In genomic region chr17:14575349-14575966, GRCh38 we compare ENCODE assay signal across 24 cellular contexts.
DNase-seq lines count a peak whose midpoint lies in the region; ATAC-seq, FAIRE-seq and TF ChIP-seq lines count a peak whose summit lies in the region.
"Had no signal": no experiment of that assay in that cellular context is flagged by ENCODE, and none has a peak within 500 bp of the region (broad histone marks: within the 10 kb centered on the region; RNA-seq: fewer than 3 reads in every experiment).

No MANE protein-coding gene starts in this region.

- H2BK5ac ChIP-seq in mesenchymal stem cell (ENCODE audit: low read depth, low read length, poor library complexity, severe bottlenecking) = no peak overlapping the region

- CTCF ChIA-PET in A549 (lab: Yijun Ruan, JAX) = no interaction called here
- CTCF ChIA-PET in activated CD4-positive, alpha-beta memory T cell treated with anti-CD3 and anti-CD28 coated beads, Interleukin-2, amount 10 ng/mL, durations not matched to agents 7 days and 5 days (lab: Charles Lee) = no interaction called here

- H3K23ac ChIP-seq in mesenchymal stem cell (ENCODE audit: low read length in 2 of 2) = no peak overlapping the region

- H3K79me1 ChIP-seq in mesenchymal stem cell (replicated peaks; ENCODE audit: low read length, poor library complexity, severe bottlenecking) = no peaks in the 10 kb centered on the region

- POLR2A ChIA-PET in A549 (lab: Yijun Ruan, JAX) = no interaction called here
- POLR2A ChIA-PET in activated CD4-positive, alpha-beta memory T cell treated with anti-CD3 and anti-CD28 coated beads, Interleukin-2, amount 10 ng/mL, durations not matched to agents 7 days and 5 days (lab: Charles Lee) = no interaction called here

- no peak overlapping the region for H2BK120ac ChIP-seq in mesenchymal stem cell (ENCODE audit: low read depth, low read length)

- H3K27ac ChIP-seq in A549 (no peak overlapping the region), esophagus muscularis mucosa (replicated peaks in 1 of 4) (no peak overlapping the region), mesenchymal stem cell (ENCODE audit: low read length, poor library complexity, severe bottlenecking) (no peak overlapping the region)
- H3K27ac ChIP-seq: brain microvascular endothelial cell, gastrocnemius medialis, right atrium auricular region, upper lobe of left lung had no signal

- DNase-seq in A549 (ENCODE audit: low read depth in 1 of 2, low spot score in 1 of 2) (no peak), GM03348 (ENCODE audit: low spot score) (peak; percentile 48), esophagus muscularis mucosa (ENCODE audit: extremely low spot score) (peak; percentile 85), mesenchymal stem cell (peak; percentile 24), GF-D8 (lab: John Stamatoyannopoulos, UW) (no peak), HT-29 (ENCODE audit: low spot score) (no peak), anterior cingulate cortex (lab: John Stamatoyannopoulos, UW) (no peak)
- no peak for DNase-seq in activated CD4-positive, alpha-beta memory T cell treated with anti-CD3 and anti-CD28 coated beads, Interleukin-2, amount 10 ng/mL, durations not matched to agents 7 days and 5 days
- DNase-seq: activated CD4-positive, CD25-positive, alpha-beta regulatory T cell; brain microvascular endothelial cell; CD4-positive, alpha-beta T cell; cortex of kidney; gastrocnemius medialis; left colon; NCI-H1105 treated with DMSO at 0.1 percent for 48 hours; NCI-H2081 treated with DMSO at 0.1 percent for 48 hours; NCI-H510A; NK-92 treated with Interleukin-12 subunit alpha and Interleukin-12 subunit beta, amount 100 ng/mL, for 24 hours; nucleus accumbens; stimulated activated naive CD8-positive, alpha-beta T cell treated with anti-CD3 and anti-CD28 coated beads, Interleukin-15, Interleukin-2, amounts not matched to agents 100 U/mL and 50 U/mL, for 24 hours; T1000; upper lobe of left lung had no signal

- no peaks in the 10 kb centered on the region for H3K4me1 ChIP-seq in A549
- peaks cover 0 to 4% (median 0%) of the 10 kb centered on the region in 4 donors for H3K4me1 ChIP-seq in esophagus muscularis mucosa
- no peaks in the 10 kb centered on the region for H3K4me1 ChIP-seq in mesenchymal stem cell (ENCODE audit: control insufficient read depth, insufficient read depth, low read depth, low read length)
- H3K4me1 ChIP-seq: gastrocnemius medialis, right atrium auricular region, upper lobe of left lung had no signal

- whole genome bisulfite sequencing in A549 (ENCODE audit: missing lambda C conversion rate) = 31% methylated on average over 12 of the region's 12 CpGs
- 35% methylated on average over 12 of the region's 12 CpGs for WGBS in esophagus muscularis mucosa
- WGBS in mesenchymal stem cell = 63% methylated on average over 12 of the region's 12 CpGs

- no peaks in the 10 kb centered on the region for H3K9me3 ChIP-seq in A549
- no peaks in the 10 kb centered on the region for H3K9me3 ChIP-seq in esophagus muscularis mucosa
- H3K9me3 ChIP-seq in mesenchymal stem cell (ENCODE audit: control insufficient read depth, low read length) = no peaks in the 10 kb centered on the region
- H3K9me3 ChIP-seq: gastrocnemius medialis, right atrium auricular region, upper lobe of left lung had no signal

- H3K27me3 ChIP-seq in esophagus muscularis mucosa = peaks cover 0 to 12% (median 0%) of the 10 kb centered on the region in 4 donors
- H3K27me3 ChIP-seq in mesenchymal stem cell (ENCODE audit: control insufficient read depth in 1 of 2, insufficient read depth in 1 of 2, low read length in 2 of 2) = peaks cover 0 to 17% of the 10 kb centered on the region in 2 experiments
- H3K27me3 ChIP-seq: gastrocnemius medialis, right atrium auricular region, upper lobe of left lung had no signal

- H3K27me3 Mint-ChIP-seq in activated CD4-positive, alpha-beta memory T cell treated with anti-CD3 and anti-CD28 coated beads, Interleukin-2, amount 10 ng/mL, durations not matched to agents 7 days and 5 days = no peaks in the 10 kb centered on the region
- H3K27me3 Mint-ChIP-seq: CD4-positive, alpha-beta T cell had no signal

- no peaks in the 10 kb centered on the region for H3K36me3 ChIP-seq in esophagus muscularis mucosa
- H3K36me3 ChIP-seq in mesenchymal stem cell (ENCODE audit: control insufficient read depth in 1 of 2, insufficient read depth in 2 of 2, low read depth in 1 of 2, low read length in 2 of 2) = no peaks in the 10 kb centered on the region
- H3K36me3 ChIP-seq: brain microvascular endothelial cell, gastrocnemius medialis, right atrium auricular region, upper lobe of left lung had no signal

- no peak for FAIRE-seq in A549 (lab: Jason Lieb, UNC)

- no peak overlapping the region for H3K27ac Mint-ChIP-seq in activated CD4-positive, alpha-beta memory T cell treated with anti-CD3 and anti-CD28 coated beads, Interleukin-2, amount 10 ng/mL, durations not matched to agents 7 days and 5 days
- H3K27ac Mint-ChIP-seq: activated naive CD8-positive, alpha-beta T cell; CD4-positive, alpha-beta T cell had no signal

- no peak overlapping the region for H2BK15ac ChIP-seq in mesenchymal stem cell (ENCODE audit: low read depth, poor library complexity, severe bottlenecking)

- H3K9me3 Mint-ChIP-seq in activated CD4-positive, alpha-beta memory T cell treated with anti-CD3 and anti-CD28 coated beads, Interleukin-2, amount 10 ng/mL, durations not matched to agents 7 days and 5 days = peaks cover 4% of the 10 kb centered on the region
- H3K9me3 Mint-ChIP-seq: CD4-positive, alpha-beta T cell had no signal

- H2AFZ ChIP-seq in mesenchymal stem cell (ENCODE audit: low read depth, low read length) = no peak overlapping the region

- H3K9ac ChIP-seq in mesenchymal stem cell (ENCODE audit: low read length) = no peak overlapping the region

- no peak overlapping the region for H4K91ac ChIP-seq in mesenchymal stem cell (ENCODE audit: low read length)

- no peak overlapping the region for H3K4me3 Mint-ChIP-seq in activated CD4-positive, alpha-beta memory T cell treated with anti-CD3 and anti-CD28 coated beads, Interleukin-2, amount 10 ng/mL, durations not matched to agents 7 days and 5 days
- H3K4me3 Mint-ChIP-seq: activated naive CD8-positive, alpha-beta T cell; CD4-positive, alpha-beta T cell had no signal

- no peaks in the 10 kb centered on the region for H3K4me1 Mint-ChIP-seq in activated CD4-positive, alpha-beta memory T cell treated with anti-CD3 and anti-CD28 coated beads, Interleukin-2, amount 10 ng/mL, durations not matched to agents 7 days and 5 days

- H3K36me3 Mint-ChIP-seq in activated CD4-positive, alpha-beta memory T cell treated with anti-CD3 and anti-CD28 coated beads, Interleukin-2, amount 10 ng/mL, durations not matched to agents 7 days and 5 days (ENCODE audit: low read depth) = no peaks in the 10 kb centered on the region
- H3K36me3 Mint-ChIP-seq: activated naive CD8-positive, alpha-beta T cell had no signal

- intact Hi-C loops in esophagus muscularis mucosa (cut with DNase I) = no loop called here

- no peak overlapping the region for H2AK5ac ChIP-seq in mesenchymal stem cell (ENCODE audit: low read length, severe bottlenecking)

- no peak overlapping the region for H3K4me3 ChIP-seq in A549
- no peak overlapping the region for H3K4me3 ChIP-seq in esophagus muscularis mucosa
- H3K4me3 ChIP-seq in mesenchymal stem cell (ENCODE audit: insufficient read depth in 1 of 2, low read depth in 1 of 2, low read length in 2 of 2) = peak overlapping the region in 1 of 2 experiments; percentile 3
- H3K4me3 ChIP-seq: gastrocnemius medialis, right atrium auricular region, upper lobe of left lung had no signal

- no peak for TF ChIP-seq CTCF in A549 (IDR thresholded peaks at IDR 0.05)
- TF ChIP-seq CTCF in esophagus muscularis mucosa (IDR thresholded peaks at IDR 0.05) = no peak

- TF ChIP-seq POLR2A in A549 (IDR thresholded peaks at IDR 0.05; ENCODE audit: low read length) = no peak
- no peak for TF ChIP-seq POLR2A in esophagus muscularis mucosa (IDR thresholded peaks at IDR 0.05; ENCODE audit: low read depth)

- ATAC-seq in A549 = peak in 1 of 2 experiments; percentile 33; a peak in 1 of 6 replicates
- ATAC-seq: gastrocnemius medialis; left colon; stimulated activated naive CD8-positive, alpha-beta T cell treated with anti-CD3 and anti-CD28 coated beads, Interleukin-15, Interleukin-2, amounts not matched to agents 100 U/mL and 50 U/mL, for 24 hours had no signal

- no peak overlapping the region for H3K14ac ChIP-seq in mesenchymal stem cell (ENCODE audit: low read length in 2 of 2)

- H3K4ac ChIP-seq in mesenchymal stem cell (ENCODE audit: low read depth in 1 of 2, low read length in 2 of 2) = no peak overlapping the region

- H3K4me2 ChIP-seq in A549 (peak overlapping the region; percentile 9; the same call in 1 of the 3 replicates), mesenchymal stem cell (ENCODE audit: low read length, poor library complexity, severe bottlenecking) (no peak overlapping the region)

- TF ChIP-seq EP300 in A549 (IDR thresholded peaks at IDR 0.05) (no peak), esophagus muscularis mucosa (IDR thresholded peaks at IDR 0.05) (no peak)

- TF ChIP-seq RAD21 in A549 (conservative IDR thresholded peaks at IDR 0.05 in 1 of 2, IDR thresholded peaks at IDR 0.05 in 1 of 2) = no peak

- H2BK12ac ChIP-seq in mesenchymal stem cell (ENCODE audit: low read length in 2 of 2) = no peak overlapping the region

- H4K8ac ChIP-seq in mesenchymal stem cell (ENCODE audit: low read length) = no peak overlapping the region

- H3K18ac ChIP-seq in mesenchymal stem cell (ENCODE audit: low read depth in 1 of 2, low read length in 2 of 2) = no peak overlapping the region

TF ChIP-seq in A549, 52 proteins besides CTCF, POLR2A, EP300 and RAD21 (continues in another document):
- TF ChIP-seq TP53 (CRISPR knock-in tag; IDR thresholded peaks at IDR 0.05) = no peak
- TF ChIP-seq NPAS2 (CRISPR knock-in tag; IDR thresholded peaks at IDR 0.05; ENCODE audit: borderline replicate concordance) = no peak
- no peak for TF ChIP-seq CEBPB (IDR thresholded peaks at IDR 0.05)
- no peak for TF ChIP-seq MYC (IDR thresholded peaks at IDR 0.05; ENCODE audit: borderline replicate concordance, low read length)
- TF ChIP-seq HMGXB4 (CRISPR knock-in tag; IDR thresholded peaks at IDR 0.05; ENCODE audit: borderline replicate concordance) = no peak
- no peak for TF ChIP-seq BHLHE40 (IDR thresholded peaks at IDR 0.05; ENCODE audit: low read depth, low read length)

Comparison
In these comparisons a context has a peak if more than half of its experiments do, and no peak if none do; other contexts are left out.
1. DNase-seq: peak in GM03348 (single experiment), esophagus muscularis mucosa (single experiment) and mesenchymal stem cell (single experiment); none in A549 (0 of 2), GF-D8 (single experiment), HT-29 (single experiment), anterior cingulate cortex (0 of 58) and activated CD4-positive, alpha-beta memory T cell treated with anti-CD3 and anti-CD28 coated beads, Interleukin-2, amount 10 ng/mL, durations not matched to agents 7 days and 5 days (single experiment).